Comparison of ENCODE assay signal across 9 cellular contexts in genomic region chr7:16514729-16515128, GRCh38. TPM values are rescaled to one million over a fixed set of nuclear protein-coding genes. Genes with fewer than 3 reads are reported as not detected.
"Had no signal": no experiment of that assay in that cellular context is flagged by ENCODE, and none has a peak within 500 bp of the region (broad histone marks: within the 10 kb centered on the region; RNA-seq: fewer than 3 reads in every experiment).

No MANE protein-coding gene starts in this region.

- FAIRE-seq: G401.6, GM12878, GM12891, GM12892, GM18507, GM19239 had no signal

- ATAC-seq: GM12878 had no signal

- DNase-seq: GDM1, GF-D8 had no signal

- H3K4me3 ChIP-seq: GM12878 had no signal

RNA-seq across cellular contexts. Expression of gene LRRC72, which starts 11.9 kb away (rescaled TPM):
- total RNA-seq: G401, GM12878 had no signal
- polyA plus RNA-seq: GM12878 had no signal

RNA-seq across cellular contexts. Expression of gene SOSTDC1, which starts 49.2 kb away (rescaled TPM):
- total RNA-seq: G401, GM12878 had no signal
- polyA plus RNA-seq: GM12878 had no signal
